ENCODE assay signal across 1 cellular context in the genomic region with DNA sequence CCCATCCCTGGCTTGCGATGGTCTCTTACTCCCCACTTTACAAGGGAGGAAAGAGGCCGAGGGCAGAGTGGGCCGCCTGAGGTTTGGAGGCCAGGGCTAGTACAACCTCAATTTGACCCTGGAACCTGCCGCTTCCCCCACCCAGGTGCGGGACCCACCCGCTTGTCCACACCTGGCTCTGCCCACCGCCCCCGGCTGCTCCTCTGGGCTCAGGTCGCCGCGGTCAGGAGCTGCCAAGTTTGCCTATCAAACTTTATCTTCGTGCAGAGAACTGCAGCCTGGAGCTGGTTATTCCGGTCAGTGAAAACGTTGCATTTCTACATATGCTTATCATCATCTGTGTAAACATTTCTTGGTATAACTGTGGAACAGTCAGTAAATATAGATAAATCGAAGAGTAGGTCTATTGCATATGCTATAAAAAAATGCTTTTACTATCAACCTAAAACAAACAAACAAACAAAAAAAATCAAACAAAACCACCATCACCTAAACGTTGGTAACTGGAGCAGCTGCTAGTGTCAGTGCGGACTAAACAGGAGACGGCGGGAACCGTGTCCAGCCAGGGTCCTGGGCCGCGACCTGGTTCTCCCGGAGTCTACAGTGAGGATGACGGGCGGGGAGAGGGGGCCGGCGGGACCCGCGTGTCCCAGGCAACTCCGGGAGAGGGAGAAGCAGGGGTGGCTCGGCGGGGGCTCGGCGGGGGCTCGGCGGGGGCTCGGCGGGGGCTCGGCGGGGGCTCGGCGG.
TF ChIP-seq lines count a peak whose summit lies in the region.

No MANE protein-coding gene starts in this region.

TF ChIP-seq in K562, 482 proteins besides CTCF, POLR2A, EP300 and RAD21 (continued from another document and continues in another):
- TF ChIP-seq ZBTB9 (CRISPR knock-in tag; IDR thresholded peaks at IDR 0.05) (no peak), ZNF324 (CRISPR knock-in tag; IDR thresholded peaks at IDR 0.05) (no peak), C11orf30 (IDR thresholded peaks at IDR 0.05; ENCODE audit: low read depth) (no peak), KDM2B (CRISPR knock-in tag; IDR thresholded peaks at IDR 0.05) (no peak), BRD9 (IDR thresholded peaks at IDR 0.05; ENCODE audit: low read depth, partially characterized antibody) (peak; percentile 80), MEF2D (tag; conservative IDR thresholded peaks at IDR 0.05; ENCODE audit: low read depth) (no peak; the same call in 1 of the 2 replicates), DPF2 (IDR thresholded peaks at IDR 0.05) (peak; percentile 90), TSC22D4 (tag; IDR thresholded peaks at IDR 0.05) (no peak), HDAC3 (IDR thresholded peaks at IDR 0.05; ENCODE audit: borderline replicate concordance, partially characterized antibody) (no peak), RERE (CRISPR knock-in tag; IDR thresholded peaks at IDR 0.05; ENCODE audit: borderline replicate concordance) (no peak), HMG20B (CRISPR knock-in tag; IDR thresholded peaks at IDR 0.05) (no peak), ZNF696 (CRISPR knock-in tag; conservative IDR thresholded peaks at IDR 0.05) (no peak), CHD1 (IDR thresholded peaks at IDR 0.05; ENCODE audit: low read length) (no peak), ZNF384 (IDR thresholded peaks at IDR 0.05; ENCODE audit: low read depth, low read length) (no peak), RAD51 (IDR thresholded peaks at IDR 0.05; ENCODE audit: borderline replicate concordance, low read depth) (no peak), ETV5 (CRISPR knock-in tag; IDR thresholded peaks at IDR 0.05; ENCODE audit: low read depth) (peak; percentile 45; the same call in 1 of the 2 replicates), MAFK (IDR thresholded peaks at IDR 0.05; ENCODE audit: low read length) (no peak), EHMT2 (IDR thresholded peaks at IDR 0.05) (no peak), CREB1 (IDR thresholded peaks at IDR 0.05) (no peak), CREB1 (CRISPR knock-in tag; IDR thresholded peaks at IDR 0.05) (no peak), TEAD1 (CRISPR knock-in tag; IDR thresholded peaks at IDR 0.05) (0 out of 4 replicates have a peak, but pooled peaks of 1 of the 2 experiments have one; percentile 46), ZNF184 (CRISPR knock-in tag; IDR thresholded peaks at IDR 0.05) (no peak), ZBTB34 (CRISPR knock-in tag; IDR thresholded peaks at IDR 0.05) (peak; percentile 72; the same call in 1 of the 2 replicates), ZNF76 (CRISPR knock-in tag; IDR thresholded peaks at IDR 0.05; ENCODE audit: borderline replicate concordance) (no peak), GTF2B (IDR thresholded peaks at IDR 0.05; ENCODE audit: extremely low read depth, insufficient read length) (peak; percentile 90), TCFL5 (CRISPR knock-in tag; conservative IDR thresholded peaks at IDR 0.05) (no peak), ELK3 (CRISPR knock-in tag; IDR thresholded peaks at IDR 0.05) (no peak), ZNF785 (CRISPR knock-in tag; IDR thresholded peaks at IDR 0.05) (no peak), ZSCAN32 (CRISPR knock-in tag; IDR thresholded peaks at IDR 0.05) (0 out of 2 replicates have a peak, but pooled peaks have one; percentile 16), RBM17 (IDR thresholded peaks at IDR 0.05; ENCODE audit: borderline replicate concordance, low read depth, low read length) (no peak), CBX8 (IDR thresholded peaks at IDR 0.05; ENCODE audit: borderline replicate concordance, extremely low read depth, low read depth, low read length, poor library complexity, severe bottlenecking) (no peak), RBM25 (IDR thresholded peaks at IDR 0.05; ENCODE audit: low read depth, low read length, severe bottlenecking) (no peak), DNMT1 (IDR thresholded peaks at IDR 0.05) (peak; percentile 92; the same call in 1 of the 2 replicates), ZBTB17 (CRISPR knock-in tag; IDR thresholded peaks at IDR 0.05) (no peak), MCM3 (IDR thresholded peaks at IDR 0.05) (no peak), RFX1 (IDR thresholded peaks at IDR 0.05) (no peak)
- TF ChIP-seq, protein P1, sequence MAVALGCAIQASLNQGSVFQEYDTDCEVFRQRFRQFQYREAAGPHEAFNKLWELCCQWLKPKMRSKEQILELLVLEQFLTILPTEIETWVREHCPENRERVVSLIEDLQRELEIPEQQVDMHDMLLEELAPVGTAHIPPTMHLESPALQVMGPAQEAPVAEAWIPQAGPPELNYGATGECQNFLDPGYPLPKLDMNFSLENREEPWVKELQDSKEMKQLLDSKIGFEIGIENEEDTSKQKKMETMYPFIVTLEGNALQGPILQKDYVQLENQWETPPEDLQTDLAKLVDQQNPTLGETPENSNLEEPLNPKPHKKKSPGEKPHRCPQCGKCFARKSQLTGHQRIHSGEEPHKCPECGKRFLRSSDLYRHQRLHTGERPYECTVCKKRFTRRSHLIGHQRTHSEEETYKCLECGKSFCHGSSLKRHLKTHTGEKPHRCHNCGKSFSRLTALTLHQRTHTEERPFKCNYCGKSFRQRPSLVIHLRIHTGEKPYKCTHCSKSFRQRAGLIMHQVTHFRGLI (CRISPR knock-in tag; IDR thresholded peaks at IDR 0.05) = no peak
- TF ChIP-seq, protein P2, sequence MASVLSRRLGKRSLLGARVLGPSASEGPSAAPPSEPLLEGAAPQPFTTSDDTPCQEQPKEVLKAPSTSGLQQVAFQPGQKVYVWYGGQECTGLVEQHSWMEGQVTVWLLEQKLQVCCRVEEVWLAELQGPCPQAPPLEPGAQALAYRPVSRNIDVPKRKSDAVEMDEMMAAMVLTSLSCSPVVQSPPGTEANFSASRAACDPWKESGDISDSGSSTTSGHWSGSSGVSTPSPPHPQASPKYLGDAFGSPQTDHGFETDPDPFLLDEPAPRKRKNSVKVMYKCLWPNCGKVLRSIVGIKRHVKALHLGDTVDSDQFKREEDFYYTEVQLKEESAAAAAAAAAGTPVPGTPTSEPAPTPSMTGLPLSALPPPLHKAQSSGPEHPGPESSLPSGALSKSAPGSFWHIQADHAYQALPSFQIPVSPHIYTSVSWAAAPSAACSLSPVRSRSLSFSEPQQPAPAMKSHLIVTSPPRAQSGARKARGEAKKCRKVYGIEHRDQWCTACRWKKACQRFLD (CRISPR knock-in tag; IDR thresholded peaks at IDR 0.05) = no peak
- TF ChIP-seq, protein P3, sequence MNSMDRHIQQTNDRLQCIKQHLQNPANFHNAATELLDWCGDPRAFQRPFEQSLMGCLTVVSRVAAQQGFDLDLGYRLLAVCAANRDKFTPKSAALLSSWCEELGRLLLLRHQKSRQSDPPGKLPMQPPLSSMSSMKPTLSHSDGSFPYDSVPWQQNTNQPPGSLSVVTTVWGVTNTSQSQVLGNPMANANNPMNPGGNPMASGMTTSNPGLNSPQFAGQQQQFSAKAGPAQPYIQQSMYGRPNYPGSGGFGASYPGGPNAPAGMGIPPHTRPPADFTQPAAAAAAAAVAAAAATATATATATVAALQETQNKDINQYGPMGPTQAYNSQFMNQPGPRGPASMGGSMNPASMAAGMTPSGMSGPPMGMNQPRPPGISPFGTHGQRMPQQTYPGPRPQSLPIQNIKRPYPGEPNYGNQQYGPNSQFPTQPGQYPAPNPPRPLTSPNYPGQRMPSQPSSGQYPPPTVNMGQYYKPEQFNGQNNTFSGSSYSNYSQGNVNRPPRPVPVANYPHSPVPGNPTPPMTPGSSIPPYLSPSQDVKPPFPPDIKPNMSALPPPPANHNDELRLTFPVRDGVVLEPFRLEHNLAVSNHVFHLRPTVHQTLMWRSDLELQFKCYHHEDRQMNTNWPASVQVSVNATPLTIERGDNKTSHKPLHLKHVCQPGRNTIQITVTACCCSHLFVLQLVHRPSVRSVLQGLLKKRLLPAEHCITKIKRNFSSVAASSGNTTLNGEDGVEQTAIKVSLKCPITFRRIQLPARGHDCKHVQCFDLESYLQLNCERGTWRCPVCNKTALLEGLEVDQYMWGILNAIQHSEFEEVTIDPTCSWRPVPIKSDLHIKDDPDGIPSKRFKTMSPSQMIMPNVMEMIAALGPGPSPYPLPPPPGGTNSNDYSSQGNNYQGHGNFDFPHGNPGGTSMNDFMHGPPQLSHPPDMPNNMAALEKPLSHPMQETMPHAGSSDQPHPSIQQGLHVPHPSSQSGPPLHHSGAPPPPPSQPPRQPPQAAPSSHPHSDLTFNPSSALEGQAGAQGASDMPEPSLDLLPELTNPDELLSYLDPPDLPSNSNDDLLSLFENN (IDR thresholded peaks at IDR 0.05; ENCODE audit: low read depth in 2 of 2, low read length in 2 of 2) = peak in 1 of 2 experiments; percentile 98; a peak in 2 of 4 replicates
- TF ChIP-seq, protein P4, sequence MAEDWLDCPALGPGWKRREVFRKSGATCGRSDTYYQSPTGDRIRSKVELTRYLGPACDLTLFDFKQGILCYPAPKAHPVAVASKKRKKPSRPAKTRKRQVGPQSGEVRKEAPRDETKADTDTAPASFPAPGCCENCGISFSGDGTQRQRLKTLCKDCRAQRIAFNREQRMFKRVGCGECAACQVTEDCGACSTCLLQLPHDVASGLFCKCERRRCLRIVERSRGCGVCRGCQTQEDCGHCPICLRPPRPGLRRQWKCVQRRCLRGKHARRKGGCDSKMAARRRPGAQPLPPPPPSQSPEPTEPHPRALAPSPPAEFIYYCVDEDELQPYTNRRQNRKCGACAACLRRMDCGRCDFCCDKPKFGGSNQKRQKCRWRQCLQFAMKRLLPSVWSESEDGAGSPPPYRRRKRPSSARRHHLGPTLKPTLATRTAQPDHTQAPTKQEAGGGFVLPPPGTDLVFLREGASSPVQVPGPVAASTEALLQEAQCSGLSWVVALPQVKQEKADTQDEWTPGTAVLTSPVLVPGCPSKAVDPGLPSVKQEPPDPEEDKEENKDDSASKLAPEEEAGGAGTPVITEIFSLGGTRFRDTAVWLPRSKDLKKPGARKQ (CRISPR knock-in tag; IDR thresholded peaks at IDR 0.05) = no peak
